ENCODE assay signal across 2 cellular contexts in genomic region chr19:1317274-1317673, GRCh38.
TF ChIP-seq lines count a peak whose summit lies in the region.

No MANE protein-coding gene starts in this region.

TF ChIP-seq in HEK293, 187 proteins besides CTCF, POLR2A, EP300 and RAD21:
- no peak for TF ChIP-seq ZFP3 (tag by site-specific recombination; IDR thresholded peaks at IDR 0.05; ENCODE audit: low read depth)
- 0 out of 2 replicates have a peak, but pooled peaks have one; percentile 18 for TF ChIP-seq SCRT2 (tag by site-specific recombination; IDR thresholded peaks at IDR 0.05)
- peak; percentile 99 for TF ChIP-seq ZNF623 (tag by site-specific recombination; IDR thresholded peaks at IDR 0.05)

TF ChIP-seq in H1, 55 proteins besides CTCF, POLR2A, EP300 and RAD21:
- TF ChIP-seq KDM1A (IDR thresholded peaks at IDR 0.05; ENCODE audit: borderline replicate concordance, low read length) (peak; percentile 70; the same call in 1 of the 2 replicates), CBX5 (IDR thresholded peaks at IDR 0.05; ENCODE audit: low read depth, low read length) (no peak), SIRT6 (IDR thresholded peaks at IDR 0.05; ENCODE audit: low read length) (no peak)
